In genomic region chr7:92609921-92610518, GRCh38 we compare ENCODE assay signal across 8 cellular contexts. TPM values are rescaled to one million over a fixed set of nuclear protein-coding genes. Genes with fewer than 3 reads are reported as not detected.
DNase-seq lines count a peak whose midpoint lies in the region; ATAC-seq and TF ChIP-seq lines count a peak whose summit lies in the region.

No MANE protein-coding gene starts in this region.

- no peak overlapping the region for H2BK12ac ChIP-seq in H9 (ENCODE audit: insufficient read length, low read depth, low read length)

- H4K20me1 ChIP-seq in H9 (ENCODE audit: control insufficient read depth, insufficient read depth, insufficient read length): no peaks in the 10 kb centered on the region

- H3K4me1 Mint-ChIP-seq in CD8-positive, alpha-beta T cell (ENCODE audit: low read depth): peaks cover 5% of the 10 kb centered on the region
- H3K4me1 Mint-ChIP-seq in H9: peaks cover 15 to 17% of the 10 kb centered on the region in 2 experiments
- H3K4me1 Mint-ChIP-seq in T-helper 1 cell treated with Interleukin-12 subunit alpha and Interleukin-12 subunit beta and Interleukin-4 antibody, amounts not matched to agents 30 μg/mL and 1 μg/mL, for 36 hours (ENCODE audit: low read depth): peaks cover 26% of the 10 kb centered on the region

- no peak overlapping the region for H3K4me2 ChIP-seq in H9 (ENCODE audit: insufficient read depth, insufficient read length, low read length)

- intact Hi-C loops in CD8-positive, alpha-beta T cell (cut with DNase I, micrococcal nuclease): loop anchor here in 1 of 2 experiments (2.0 kb wide), 1 partner anchor 19 kb away; the partner anchor contains the start of gene FAM133B

- H3K27ac Mint-ChIP-seq in CD8-positive, alpha-beta T cell: no peak overlapping the region
- no peak overlapping the region for H3K27ac Mint-ChIP-seq in H9
- H3K27ac Mint-ChIP-seq in T-helper 1 cell treated with Interleukin-12 subunit alpha and Interleukin-12 subunit beta and Interleukin-4 antibody, amounts not matched to agents 30 μg/mL and 1 μg/mL, for 36 hours: peak overlapping the region; percentile 37

- no peak overlapping the region for H2AK5ac ChIP-seq in H9 (ENCODE audit: insufficient read length, low read length)

- H3K56ac ChIP-seq in H9 (ENCODE audit: insufficient read length, low read depth, low read length): no peak overlapping the region

- H3K27ac ChIP-seq in CD8-positive, alpha-beta T cell (ENCODE audit: low read depth, low read length): no peak overlapping the region
- H3K27ac ChIP-seq in H9 (ENCODE audit: insufficient read length, low read depth, low read length): no peak overlapping the region

- no peak overlapping the region for H3K14ac ChIP-seq in H9 (ENCODE audit: insufficient read depth, low read length)

- no peak for ATAC-seq in CD8-positive, alpha-beta T cell
- no peak for ATAC-seq in HG02759 (IDR thresholded peaks at IDR 0.05; ENCODE audit: unreplicated experiment)

- WGBS in H9 (ENCODE audit: extremely low coverage, insufficient read length, low lambda C conversion rate): no CpG with 5 or more reads among the region's 5 CpGs

- no peak overlapping the region for H2BK5ac ChIP-seq in H9 (ENCODE audit: insufficient read length, low read length)

- CTCF ChIA-PET in CD8-positive, alpha-beta T cell (lab: Charles Lee): interaction anchor here (0.7 to 2.9 kb wide), 4 partner anchors 10 to 622 kb away, joined by 3 to 17 read pairs (median 4); partner anchors contain the start of gene VPS50

- H3K9me3 Mint-ChIP-seq in CD8-positive, alpha-beta T cell: no peaks in the 10 kb centered on the region
- H3K9me3 Mint-ChIP-seq in H9: no peaks in the 10 kb centered on the region
- H3K9me3 Mint-ChIP-seq in T-helper 1 cell treated with Interleukin-12 subunit alpha and Interleukin-12 subunit beta and Interleukin-4 antibody, amounts not matched to agents 30 μg/mL and 1 μg/mL, for 36 hours: no peaks in the 10 kb centered on the region

- peak; percentile 53 for TF ChIP-seq CTCF in CD8-positive, alpha-beta T cell (IDR thresholded peaks at IDR 0.05)
- TF ChIP-seq CTCF in H9 (conservative IDR thresholded peaks at IDR 0.05): peak; percentile 66

- no peaks in the 10 kb centered on the region for H3K27me3 ChIP-seq in CD8-positive, alpha-beta T cell (ENCODE audit: insufficient read depth, low read length)
- no peaks in the 10 kb centered on the region for H3K27me3 ChIP-seq in H9 (ENCODE audit: insufficient read depth, low read length)

- DNase-seq in CD8-positive, alpha-beta T cell: no peak
- DNase-seq in H9 (no peak), inferior parietal cortex (ENCODE audit: extremely low spot score) (peak; percentile 72), iPS-NIHi11 (ENCODE audit: low spot score) (no peak), T-helper 9 cell (no peak), putamen (ENCODE audit: low spot score) (no peak)

- no peak overlapping the region for H2AFZ ChIP-seq in H9 (ENCODE audit: low read length)

- no peak overlapping the region for H2BK15ac ChIP-seq in H9 (ENCODE audit: low read depth, low read length)

- no peak overlapping the region for H2BK20ac ChIP-seq in H9 (ENCODE audit: low read depth, low read length, poor library complexity, severe bottlenecking)

- H3K23me2 ChIP-seq in H9 (ENCODE audit: insufficient read length, low read depth, low read length, poor library complexity, severe bottlenecking): no peaks in the 10 kb centered on the region

- POLR2A ChIA-PET in CD8-positive, alpha-beta T cell (lab: Charles Lee): no interaction called here

- H4K91ac ChIP-seq in H9 (ENCODE audit: insufficient read length, low read depth, low read length): no peak overlapping the region

- H3T11ph ChIP-seq in H9 (ENCODE audit: low read length): no peak overlapping the region

- H3K79me2 ChIP-seq in H9 (ENCODE audit: insufficient read depth, low read length): no peaks in the 10 kb centered on the region

- no peaks in the 10 kb centered on the region for H3K4me1 ChIP-seq in CD8-positive, alpha-beta T cell (ENCODE audit: insufficient read depth, low read length)
- H3K4me1 ChIP-seq in H9 (ENCODE audit: insufficient read depth, low read length): no peaks in the 10 kb centered on the region

- H3K36me3 ChIP-seq in CD8-positive, alpha-beta T cell (ENCODE audit: insufficient read depth, low read length): peaks cover 10% of the 10 kb centered on the region

- no peak overlapping the region for H4K8ac ChIP-seq in H9 (replicated peaks; ENCODE audit: insufficient read length, low read depth, low read length)

- no peak overlapping the region for H3K4me3 ChIP-seq in CD8-positive, alpha-beta T cell (ENCODE audit: low read depth, low read length)

- H3K9ac ChIP-seq in H9 (ENCODE audit: extremely low read depth, insufficient read length, low read length): no peak overlapping the region

- no peaks in the 10 kb centered on the region for H3K27me3 Mint-ChIP-seq in CD8-positive, alpha-beta T cell (ENCODE audit: low read depth)
- peaks cover 9% of the 10 kb centered on the region for H3K27me3 Mint-ChIP-seq in H9 (ENCODE audit: low read depth)
- H3K27me3 Mint-ChIP-seq in T-helper 1 cell treated with Interleukin-12 subunit alpha and Interleukin-12 subunit beta and Interleukin-4 antibody, amounts not matched to agents 30 μg/mL and 1 μg/mL, for 36 hours (ENCODE audit: low read depth): no peaks in the 10 kb centered on the region

- H3K4me3 Mint-ChIP-seq in CD8-positive, alpha-beta T cell: no peak overlapping the region
- no peak overlapping the region for H3K4me3 Mint-ChIP-seq in H9
- no peak overlapping the region for H3K4me3 Mint-ChIP-seq in T-helper 1 cell treated with Interleukin-12 subunit alpha and Interleukin-12 subunit beta and Interleukin-4 antibody, amounts not matched to agents 30 μg/mL and 1 μg/mL, for 36 hours

- H3K36me3 Mint-ChIP-seq in CD8-positive, alpha-beta T cell: peaks cover 19% of the 10 kb centered on the region
- peaks cover 0 to 5% (median 5%) of the 10 kb centered on the region in 3 experiments; a peak in 3 of 7 replicates for H3K36me3 Mint-ChIP-seq in H9 (ENCODE audit: insufficient read depth in 1 of 3, low read depth in 3 of 3)
- peaks cover 32% of the 10 kb centered on the region for H3K36me3 Mint-ChIP-seq in T-helper 1 cell treated with Interleukin-12 subunit alpha and Interleukin-12 subunit beta and Interleukin-4 antibody, amounts not matched to agents 30 μg/mL and 1 μg/mL, for 36 hours (ENCODE audit: low read depth)

- H2BK120ac ChIP-seq in H9 (ENCODE audit: low read depth, low read length, poor library complexity, severe bottlenecking): no peak overlapping the region

- no peaks in the 10 kb centered on the region for H3K79me1 ChIP-seq in H9 (ENCODE audit: insufficient read depth, low read depth, low read length, poor library complexity, severe bottlenecking)

- no peaks in the 10 kb centered on the region for H3K9me3 ChIP-seq in CD8-positive, alpha-beta T cell (ENCODE audit: low read length)
- no peaks in the 10 kb centered on the region for H3K9me3 ChIP-seq in H9 (ENCODE audit: control insufficient read depth, low read depth, low read length)

- H3K18ac ChIP-seq in H9 (ENCODE audit: insufficient read length, low read depth, low read length): no peak overlapping the region

- no peak overlapping the region for H3K4ac ChIP-seq in H9 (ENCODE audit: low read depth, low read length)

- no peak overlapping the region for H4K5ac ChIP-seq in H9 (ENCODE audit: insufficient read length, low read depth, low read length)

- no peak overlapping the region for H3K23ac ChIP-seq in H9 (ENCODE audit: insufficient read length, low read depth, low read length)

RNA-seq across cellular contexts. Expression of gene FAM133B, which starts 19.8 kb away (rescaled TPM):
- total RNA-seq in CD8-positive, alpha-beta T cell: 10 to 100 TPM; 83.0 to 85.1 TPM
- total RNA-seq in H9 (2021): 39.2 and 41.2 TPM in 2 replicates
